7 cellular contexts compared by ENCODE assay signal in genomic region chr3:119352235-119352634, GRCh38. TPM values are rescaled to one million over a fixed set of nuclear protein-coding genes. Genes with fewer than 3 reads are reported as not detected.
A peak's percentile ranks its signal among the peaks of the same experiment; 100 is the strongest.
DNase-seq lines count a peak whose midpoint lies in the region; ATAC-seq and TF ChIP-seq lines count a peak whose summit lies in the region.

No MANE protein-coding gene starts in this region.

- CTCF ChIA-PET in WTC11 (lab: Charles Lee), result interaction anchor here (0.8 to 2.0 kb wide), 6 partner anchors 9 to 111 kb away, joined by 4 to 28 read pairs (median 4); partner anchors contain the start of gene B4GALT4

- no peak overlapping the region for H3K4me3 ChIP-seq in fibroblast of pulmonary artery (replicated peaks; ENCODE audit: low read depth, low read length)

- H3K4me3 Mint-ChIP-seq in WTC11, result no peak overlapping the region

- POLR2A ChIA-PET in WTC11 (lab: Charles Lee), result interaction anchor here (1.2 kb wide), 1 partner anchor 8 kb away, joined by 5 read pairs; no protein-coding TSS in a partner anchor

- peaks cover 6% of the 10 kb centered on the region for H3K36me3 Mint-ChIP-seq in WTC11

- ATAC-seq in GM19351 (IDR thresholded peaks at IDR 0.05; ENCODE audit: unreplicated experiment) (peak; percentile 96), HG03103 (IDR thresholded peaks at IDR 0.05; ENCODE audit: low read depth, unreplicated experiment) (peak; percentile 97), WTC11 (no peak)

- peak overlapping the region; percentile 50; the same call in 1 of the 2 replicates for H3K27ac Mint-ChIP-seq in WTC11

- H3K4me1 Mint-ChIP-seq in WTC11, result peaks cover 67% of the 10 kb centered on the region

- H3K9me3 Mint-ChIP-seq in WTC11, result peaks cover 7% of the 10 kb centered on the region; the same call in 1 of the 2 replicates

- TF ChIP-seq CTCF in WTC11 (IDR thresholded peaks at IDR 0.05) (no peak), fibroblast of pulmonary artery (IDR thresholded peaks at IDR 0.05; ENCODE audit: low read length, missing control alignments) (no peak)

- DNase-seq in WTC11 (ENCODE audit: low spot score) (no peak), fibroblast of pulmonary artery (ENCODE audit: low read depth) (peak; percentile 27), hypothalamus (lab: John Stamatoyannopoulos, UW) (no peak), NCI-H1930 (lab: John Stamatoyannopoulos, UW) (no peak)
- DNase-seq in stimulated activated CD8-positive, alpha-beta memory T cell treated with anti-CD3 and anti-CD28 coated beads, Interleukin-15, amount 100 ng/mL, for 48 hours (ENCODE audit: low read depth in 2 of 2), result peak; percentile 12 to 34

- peaks cover 7% of the 10 kb centered on the region for H3K27me3 Mint-ChIP-seq in WTC11 (ENCODE audit: low read depth)

TF ChIP-seq in WTC11, 78 proteins besides CTCF, POLR2A, EP300 and RAD21:
- TF ChIP-seq TP53 (CRISPR knock-in tag; IDR thresholded peaks at IDR 0.05), result no peak
- TF ChIP-seq E2F5 (CRISPR knock-in tag; IDR thresholded peaks at IDR 0.05), result no peak

RNA-seq across cellular contexts. Expression of gene ARHGAP31, which starts 58.1 kb away (rescaled TPM):
- 3.7 to 7.2 TPM (median 4.2 TPM) in 3 replicates for total RNA-seq in WTC11 (2021)

Comparison
In these comparisons a context has a peak if more than half of its experiments do, and no peak if none do; other contexts are left out.
1. DNase-seq: peak in fibroblast of pulmonary artery (single experiment) and stimulated activated CD8-positive, alpha-beta memory T cell treated with anti-CD3 and anti-CD28 coated beads, Interleukin-15, amount 100 ng/mL, for 48 hours (2 of 2); none in WTC11 (single experiment), hypothalamus (0 of 51) and NCI-H1930 (0 of 2).